10 cellular contexts compared by ENCODE assay signal in genomic region chr18:22872894-22873537, GRCh38.
DNase-seq lines count a peak whose midpoint lies in the region; ATAC-seq and TF ChIP-seq lines count a peak whose summit lies in the region.
"Had no signal": no experiment of that assay in that cellular context is flagged by ENCODE, and none has a peak within 500 bp of the region (broad histone marks: within the 10 kb centered on the region; RNA-seq: fewer than 3 reads in every experiment).

No MANE protein-coding gene starts in this region.

- no peaks in the 10 kb centered on the region for H3K4me1 ChIP-seq in ovary (ENCODE audit: insufficient read depth)

- DNase-seq in activated naive CD8-positive, alpha-beta T cell treated with anti-CD3 and anti-CD28 coated beads, Interleukin-2, amount 10 ng/mL, durations not matched to agents 7 days and 5 days, result no peak
- DNase-seq in ovary, result no peak
- DNase-seq in NCI-H748 (lab: John Stamatoyannopoulos, UW; ENCODE audit: unreplicated experiment), result no peak
- DNase-seq in stimulated activated CD8-positive, alpha-beta memory T cell treated with anti-CD3 and anti-CD28 coated beads, Interleukin-4, amount 100 ng/mL, for 48 hours, result no peak
- no peak for DNase-seq in activated T-cell treated with anti-CD3 and anti-CD28 coated beads, Interleukin-2, amount 50 U/mL, for 48 hours
- DNase-seq: SHP77 treated with DMSO at 0.1 percent for 48 hours had no signal

- H3K27ac Mint-ChIP-seq in activated naive CD8-positive, alpha-beta T cell treated with anti-CD3 and anti-CD28 coated beads, Interleukin-2, amount 10 ng/mL, durations not matched to agents 7 days and 5 days, result peak overlapping the region; percentile 39

- peaks cover 6% of the 10 kb centered on the region for H3K4me1 Mint-ChIP-seq in activated naive CD8-positive, alpha-beta T cell treated with anti-CD3 and anti-CD28 coated beads, Interleukin-2, amount 10 ng/mL, durations not matched to agents 7 days and 5 days

- H3K27me3 ChIP-seq in ovary, result no peaks in the 10 kb centered on the region

- TF ChIP-seq POLR2A in ovary (IDR thresholded peaks at IDR 0.05), result no peak

- H3K4me3 Mint-ChIP-seq in activated naive CD8-positive, alpha-beta T cell treated with anti-CD3 and anti-CD28 coated beads, Interleukin-2, amount 10 ng/mL, durations not matched to agents 7 days and 5 days, result peak overlapping the region; percentile 28

- H3K4me3 ChIP-seq in ovary, result peak overlapping the region; percentile 18

- no peaks in the 10 kb centered on the region for H3K36me3 Mint-ChIP-seq in activated naive CD8-positive, alpha-beta T cell treated with anti-CD3 and anti-CD28 coated beads, Interleukin-2, amount 10 ng/mL, durations not matched to agents 7 days and 5 days

- ATAC-seq in GM18907 (IDR thresholded peaks at IDR 0.05; ENCODE audit: unreplicated experiment) (peak; percentile 93), HG02870 (IDR thresholded peaks at IDR 0.05; ENCODE audit: unreplicated experiment) (peak; percentile 53), HG02970 (IDR thresholded peaks at IDR 0.05; ENCODE audit: low FRiP score, unreplicated experiment) (no peak)
- ATAC-seq in activated naive CD8-positive, alpha-beta T cell treated with anti-CD3 and anti-CD28 coated beads, Interleukin-2, amount 10 ng/mL, durations not matched to agents 7 days and 5 days (ENCODE audit: low read depth), result no peak
- ATAC-seq: HCT116 had no signal

- POLR2A ChIA-PET in activated naive CD8-positive, alpha-beta T cell treated with anti-CD3 and anti-CD28 coated beads, Interleukin-2, amount 10 ng/mL, durations not matched to agents 7 days and 5 days (lab: Charles Lee), result no interaction called here

- no peak for TF ChIP-seq CTCF in ovary (IDR thresholded peaks at IDR 0.05)

- WGBS in ovary, 3 donors, result 37 to 51% (median 51%) methylated on average over 8 of the region's 8 CpGs

- intact Hi-C loops in ovary (cut with DNase I), result no loop called here

- H3K36me3 ChIP-seq in ovary, result no peaks in the 10 kb centered on the region

- TF ChIP-seq EP300 in ovary (IDR thresholded peaks at IDR 0.05), result no peak

- H3K27me3 Mint-ChIP-seq in activated naive CD8-positive, alpha-beta T cell treated with anti-CD3 and anti-CD28 coated beads, Interleukin-2, amount 10 ng/mL, durations not matched to agents 7 days and 5 days, result peaks cover 12% of the 10 kb centered on the region

- H3K9me3 Mint-ChIP-seq in activated naive CD8-positive, alpha-beta T cell treated with anti-CD3 and anti-CD28 coated beads, Interleukin-2, amount 10 ng/mL, durations not matched to agents 7 days and 5 days, result no peaks in the 10 kb centered on the region

- no peaks in the 10 kb centered on the region for H3K9me3 ChIP-seq in ovary

- no peak overlapping the region for H3K27ac ChIP-seq in ovary

Comparison
In these comparisons a context has a peak if more than half of its experiments do, and no peak if none do; other contexts are left out.
1. ATAC-seq: peak in GM18907 (single experiment) and HG02870 (single experiment); none in activated naive CD8-positive, alpha-beta T cell treated with anti-CD3 and anti-CD28 coated beads, Interleukin-2, amount 10 ng/mL, durations not matched to agents 7 days and 5 days (single experiment) and HG02970 (single experiment).